Comparison of ENCODE assay signal across 32 cellular contexts in genomic region chr5:73130811-73131210, GRCh38. TPM values are rescaled to one million over a fixed set of nuclear protein-coding genes. Genes with fewer than 3 reads are reported as not detected.
"Had no signal": no experiment of that assay in that cellular context is flagged by ENCODE, and none has a peak within 500 bp of the region (broad histone marks: within the 10 kb centered on the region; RNA-seq: fewer than 3 reads in every experiment).

No MANE protein-coding gene starts in this region.

- FAIRE-seq: frontal cortex had no signal

- ATAC-seq: activated CD8-positive, alpha-beta T cell treated with anti-CD3 and anti-CD28 coated beads for 36 hours; activated naive CD8-positive, alpha-beta T cell treated with anti-CD3 and anti-CD28 coated beads, Interleukin-2, amount 50 U/mL, for 24 hours; activated T-cell treated with anti-CD3 and anti-CD28 coated beads, Interleukin-2, amount 50 U/mL, for 4 hours; activated T-helper 17 cell treated with anti-CD3 and anti-CD28 coated beads, Interleukin-2, amount 50 U/mL, for 72 hours; effector memory CD8-positive, alpha-beta T cell; heart left ventricle had no signal

- H3K36me3 ChIP-seq: adrenal gland, ascending aorta, breast epithelium, cardiac muscle cell, esophagus muscularis mucosa, heart left ventricle had no signal

- DNase-seq: activated CD4-positive, alpha-beta T cell treated with anti-CD3 and anti-CD28 coated beads for 1 hour; activated CD4-positive, alpha-beta T cell treated with anti-CD3 and anti-CD28 coated beads for 4 hours; activated CD4-positive, alpha-beta T cell treated with anti-CD3 and anti-CD28 coated beads, Interleukin-2, amount 10 ng/mL, durations not matched to agents 7 days and 5 days; activated CD4-positive, alpha-beta T cell treated with anti-CD3 and anti-CD28 coated beads, Interleukin-2, amount 50 U/mL, for 48 hours; activated CD8-positive, alpha-beta memory T cell treated with anti-CD3 and anti-CD28 coated beads for 24 hours; activated CD8-positive, alpha-beta T cell treated with anti-CD3 and anti-CD28 coated beads for 36 hours; activated effector memory CD4-positive, alpha-beta T cell treated with Interleukin-2 at 50 U/mL for 16 hours; activated gamma-delta T cell treated with Interleukin-2 at 50 U/mL for 16 hours; activated naive CD4-positive, alpha-beta T cell treated with anti-CD3 and anti-CD28 coated beads for 36 hours; activated naive CD8-positive, alpha-beta T cell treated with anti-CD3 and anti-CD28 coated beads for 36 hours; activated naive CD8-positive, alpha-beta T cell treated with anti-CD3 and anti-CD28 coated beads, Interleukin-2, amount 50 U/mL, for 24 hours; activated T-cell treated with anti-CD3 and anti-CD28 coated beads, Interleukin-2, amount 50 U/mL, for 4 hours; adrenal gland; central memory CD4-positive, alpha-beta T cell; cortex of kidney; dermis blood vessel endothelial cell; effector CD4-positive, alpha-beta T cell; effector memory CD8-positive, alpha-beta T cell; erythroblast; foreskin fibroblast; glutamatergic neuron; heart left ventricle; hypothalamus; T-helper 2 cell had no signal

- H3K27me3 ChIP-seq: adrenal gland, ascending aorta, breast epithelium, cardiac muscle cell had no signal

- H3K4me1 ChIP-seq: adrenal gland, ascending aorta, breast epithelium, esophagus muscularis mucosa, heart left ventricle had no signal

- H3K4me3 ChIP-seq: adrenal gland, ascending aorta, breast epithelium, cardiac muscle cell, esophagus muscularis mucosa, heart left ventricle had no signal

- H3K9me3 ChIP-seq: adrenal gland, ascending aorta, breast epithelium, esophagus muscularis mucosa, heart left ventricle had no signal

- H3K27ac ChIP-seq: adrenal gland, ascending aorta, breast epithelium, cardiac muscle cell, esophagus muscularis mucosa, heart left ventricle had no signal

RNA-seq across cellular contexts. Expression of gene TMEM171, which starts 10.4 kb away (rescaled TPM):
- total RNA-seq: activated CD4-positive, alpha-beta T cell treated with anti-CD3 and anti-CD28 coated beads, Interleukin-2, amount 10 ng/mL, durations not matched to agents 7 days and 5 days; activated CD8-positive, alpha-beta T cell treated with anti-CD3 and anti-CD28 coated beads for 36 hours; activated naive CD4-positive, alpha-beta T cell treated with anti-CD3 and anti-CD28 coated beads for 36 hours; activated naive CD8-positive, alpha-beta T cell treated with anti-CD3 and anti-CD28 coated beads for 36 hours; activated T-helper 17 cell treated with anti-CD3 and anti-CD28 coated beads, Interleukin-2, amount 50 U/mL, for 72 hours; ascending aorta; cardiac muscle cell; esophagus muscularis mucosa; T-helper 1 cell treated with Interleukin-12 subunit alpha and Interleukin-12 subunit beta and Interleukin-4 antibody, amounts not matched to agents 30 ng/mL and 1 ng/mL, for 36 hours had no signal
- polyA plus RNA-seq: cardiac muscle cell, heart left ventricle had no signal

RNA-seq across cellular contexts. Expression of gene TMEM174, which starts 42.2 kb away (rescaled TPM):
- total RNA-seq: activated CD4-positive, alpha-beta T cell treated with anti-CD3 and anti-CD28 coated beads, Interleukin-2, amount 10 ng/mL, durations not matched to agents 7 days and 5 days; activated CD8-positive, alpha-beta T cell treated with anti-CD3 and anti-CD28 coated beads for 36 hours; activated naive CD4-positive, alpha-beta T cell treated with anti-CD3 and anti-CD28 coated beads for 36 hours; activated naive CD8-positive, alpha-beta T cell treated with anti-CD3 and anti-CD28 coated beads for 36 hours; activated T-cell treated with anti-CD3 and anti-CD28 coated beads, Interleukin-2, amount 50 U/mL, for 4 hours; activated T-helper 17 cell treated with anti-CD3 and anti-CD28 coated beads, Interleukin-2, amount 50 U/mL, for 72 hours; adrenal gland; ascending aorta; breast epithelium; cardiac muscle cell; cerebellum; dermis blood vessel endothelial cell; esophagus muscularis mucosa; frontal cortex; heart left ventricle; T-helper 1 cell treated with Interleukin-12 subunit alpha and Interleukin-12 subunit beta and Interleukin-4 antibody, amounts not matched to agents 30 ng/mL and 1 ng/mL, for 36 hours had no signal
- polyA plus RNA-seq: adrenal gland, cardiac muscle cell, heart left ventricle had no signal
